ENCODE assay signal across 28 cellular contexts in the genomic region with DNA sequence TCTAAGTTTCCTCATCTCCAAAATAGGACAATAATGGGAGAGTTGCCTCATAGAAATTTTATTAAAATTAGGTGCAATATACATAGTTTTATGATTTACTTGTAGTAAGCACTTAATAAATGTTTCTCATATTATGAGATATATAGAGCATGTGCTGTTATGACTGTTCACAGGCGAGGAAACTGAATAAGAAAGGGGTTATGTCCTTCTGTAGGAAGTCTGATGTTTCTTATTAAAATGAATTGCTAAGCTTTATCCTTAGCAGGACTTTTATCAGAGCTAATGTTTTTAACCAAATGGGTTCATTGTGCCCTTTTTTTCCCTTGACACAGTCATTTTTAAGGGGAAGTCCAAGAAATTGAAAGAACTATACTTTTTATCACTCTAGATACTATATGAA.
DNase-seq lines count a peak whose midpoint lies in the region; ATAC-seq, FAIRE-seq and TF ChIP-seq lines count a peak whose summit lies in the region.
"Had no signal": no experiment of that assay in that cellular context is flagged by ENCODE, and none has a peak within 500 bp of the region (broad histone marks: within the 10 kb centered on the region; RNA-seq: fewer than 3 reads in every experiment).

No MANE protein-coding gene starts in this region.

- WGBS in upper lobe of left lung, 2 donors: 82 to 100% methylated on average over 1 of the region's 1 CpG

- H3K36me3 ChIP-seq in OCI-LY1 (ENCODE audit: insufficient read depth, low read length): peaks cover 83% of the 10 kb centered on the region
- H3K36me3 ChIP-seq in astrocyte (ENCODE audit: insufficient read depth, low read length): peaks cover 11% of the 10 kb centered on the region
- H3K36me3 ChIP-seq in upper lobe of left lung: no peaks in the 10 kb centered on the region
- H3K36me3 ChIP-seq: adrenal gland, colonic mucosa, heart right ventricle had no signal

- peak overlapping the region; percentile 23 for H3K27ac ChIP-seq in OCI-LY1 (ENCODE audit: low read depth, low read length, poor library complexity, severe bottlenecking)
- no peak overlapping the region for H3K27ac ChIP-seq in astrocyte (ENCODE audit: low read depth, low read length)
- peak overlapping the region in 3 of 4 donors; percentile 2 to 49 (median 26) for H3K27ac ChIP-seq in upper lobe of left lung
- H3K27ac ChIP-seq: BLaER1, colonic mucosa, psoas muscle had no signal

- H4K20me1 ChIP-seq in OCI-LY1 (ENCODE audit: insufficient read depth, low read length) (no peaks in the 10 kb centered on the region), astrocyte (ENCODE audit: insufficient read depth, low read length) (peaks cover 86% of the 10 kb centered on the region)

- peak overlapping the region; percentile 25 for H3K4me2 ChIP-seq in OCI-LY1 (ENCODE audit: low read length)
- no peak overlapping the region for H3K4me2 ChIP-seq in astrocyte (ENCODE audit: low read length)
- H3K4me2 ChIP-seq: BLaER1 had no signal

- DNase-seq in activated naive CD4-positive, alpha-beta T cell treated with anti-CD3 and anti-CD28 coated beads, Interleukin-2, amount 50 U/mL, for 72 hours (ENCODE audit: low spot score in 2 of 2): no peak
- DNase-seq in astrocyte (ENCODE audit: low read depth) (no peak), upper lobe of left lung (no peak), activated gamma-delta T cell treated with Interleukin-2 at 50 U/mL for 16 hours (no peak)
- DNase-seq: ACHN; activated CD4-positive, alpha-beta T cell treated with anti-CD3 and anti-CD28 coated beads for 1 hour; adrenal gland; Calu3; colonic mucosa; effector memory CD8-positive, alpha-beta T cell; EL; foreskin fibroblast; H9; heart right ventricle; mesenchymal stem cell; NCI-H1105; NCI-H2029; NCI-H2227 treated with DMSO at 0.1 percent for 48 hours; NCI-H774; OCI-M1; psoas muscle; SW 1271 had no signal

- H3K27me3 ChIP-seq in OCI-LY1 (ENCODE audit: insufficient read depth, low read length) (no peaks in the 10 kb centered on the region), astrocyte (ENCODE audit: insufficient read depth, low read length) (no peaks in the 10 kb centered on the region), upper lobe of left lung (no peaks in the 10 kb centered on the region)
- H3K27me3 ChIP-seq: adrenal gland, BLaER1, colonic mucosa, heart right ventricle had no signal

- no peak overlapping the region for H2AFZ ChIP-seq in OCI-LY1 (ENCODE audit: low read length)
- no peak overlapping the region for H2AFZ ChIP-seq in astrocyte (ENCODE audit: low read depth, low read length)

- H3K79me2 ChIP-seq in OCI-LY1 (ENCODE audit: insufficient read depth, low read length): peaks cover 98% of the 10 kb centered on the region
- H3K79me2 ChIP-seq in astrocyte (ENCODE audit: insufficient read depth, low read length): peaks cover 99% of the 10 kb centered on the region

- H3K4me3 ChIP-seq in OCI-LY1 (ENCODE audit: low read depth, low read length, poor library complexity, severe bottlenecking) (no peak overlapping the region), astrocyte (ENCODE audit: insufficient read depth, low read depth, low read length) (no peak overlapping the region), upper lobe of left lung (no peak overlapping the region)
- H3K4me3 ChIP-seq: BLaER1, colonic mucosa, heart right ventricle, psoas muscle had no signal

- H3K9ac ChIP-seq in OCI-LY1 (ENCODE audit: low read length): no peak overlapping the region
- no peak overlapping the region for H3K9ac ChIP-seq in astrocyte (ENCODE audit: low read length)
- H3K9ac ChIP-seq: BLaER1 had no signal

- TF ChIP-seq EP300 in upper lobe of left lung (IDR thresholded peaks at IDR 0.05): no peak

- H3K4me1 Mint-ChIP-seq in activated naive CD4-positive, alpha-beta T cell treated with anti-CD3 and anti-CD28 coated beads, Interleukin-2, amount 50 U/mL, for 24 hours: peaks cover 63% of the 10 kb centered on the region
- H3K4me1 Mint-ChIP-seq in astrocyte (ENCODE audit: low read depth, unreplicated experiment): peaks cover 45% of the 10 kb centered on the region

- TF ChIP-seq CTCF in OCI-LY1 (IDR thresholded peaks at IDR 0.05; ENCODE audit: low read length) (no peak), astrocyte (IDR thresholded peaks at IDR 0.05; ENCODE audit: insufficient read depth, low read depth, low read length) (no peak), upper lobe of left lung (IDR thresholded peaks at IDR 0.05) (no peak)

- H3K4me1 ChIP-seq in OCI-LY1 (ENCODE audit: insufficient read depth, low read length, severe bottlenecking) (peaks cover 85% of the 10 kb centered on the region), astrocyte (ENCODE audit: insufficient read depth, low read length) (peaks cover 14% of the 10 kb centered on the region), upper lobe of left lung (peaks cover 9 to 37% (median 15%) of the 10 kb centered on the region in 4 donors)
- H3K4me1 ChIP-seq: colonic mucosa, psoas muscle had no signal

- no peak overlapping the region for H3K4me3 Mint-ChIP-seq in activated naive CD4-positive, alpha-beta T cell treated with anti-CD3 and anti-CD28 coated beads, Interleukin-2, amount 50 U/mL, for 24 hours
- H3K4me3 Mint-ChIP-seq in astrocyte (ENCODE audit: unreplicated experiment): no peak overlapping the region
- H3K4me3 Mint-ChIP-seq: effector memory CD8-positive, alpha-beta T cell; H9 had no signal

- H3K9me2 ChIP-seq in OCI-LY1 (ENCODE audit: low read depth, low read length): no peaks in the 10 kb centered on the region

- peak overlapping the region; percentile 41 for H3K27ac Mint-ChIP-seq in activated naive CD4-positive, alpha-beta T cell treated with anti-CD3 and anti-CD28 coated beads, Interleukin-2, amount 50 U/mL, for 24 hours
- no peak overlapping the region for H3K27ac Mint-ChIP-seq in activated naive CD4-positive, alpha-beta T cell treated with anti-CD3 and anti-CD28 coated beads, Interleukin-2, amount 50 U/mL, for 72 hours
- H3K27ac Mint-ChIP-seq in astrocyte (ENCODE audit: unreplicated experiment): peak overlapping the region; percentile 26
- H3K27ac Mint-ChIP-seq: effector memory CD8-positive, alpha-beta T cell; H9 had no signal

- ATAC-seq in activated naive CD4-positive, alpha-beta T cell treated with anti-CD3 and anti-CD28 coated beads, Interleukin-2, amount 50 U/mL, for 72 hours: no peak
- ATAC-seq in upper lobe of left lung (ENCODE audit: low FRiP score in 2 of 2) (no peak), HG03108 (IDR thresholded peaks at IDR 0.05; ENCODE audit: unreplicated experiment) (no peak)
- ATAC-seq: effector memory CD8-positive, alpha-beta T cell; heart right ventricle; HepG2; psoas muscle; Right ventricle myocardium inferior had no signal

- H3K36me3 Mint-ChIP-seq in activated naive CD4-positive, alpha-beta T cell treated with anti-CD3 and anti-CD28 coated beads, Interleukin-2, amount 50 U/mL, for 24 hours: peaks cover 2% of the 10 kb centered on the region
- peaks cover 0 to 6% of the 10 kb centered on the region in 2 donors for H3K36me3 Mint-ChIP-seq in activated naive CD4-positive, alpha-beta T cell treated with anti-CD3 and anti-CD28 coated beads, Interleukin-2, amount 50 U/mL, for 72 hours
- peaks cover 2% of the 10 kb centered on the region for H3K36me3 Mint-ChIP-seq in astrocyte (ENCODE audit: low read depth, unreplicated experiment)

- no peaks in the 10 kb centered on the region; the same call in 1 of the 2 replicates for H3F3A ChIP-seq in OCI-LY1 (ENCODE audit: insufficient read depth, low read length)

- no peaks in the 10 kb centered on the region for H3K9me3 Mint-ChIP-seq in activated naive CD4-positive, alpha-beta T cell treated with anti-CD3 and anti-CD28 coated beads, Interleukin-2, amount 50 U/mL, for 24 hours
- no peaks in the 10 kb centered on the region for H3K9me3 Mint-ChIP-seq in activated naive CD4-positive, alpha-beta T cell treated with anti-CD3 and anti-CD28 coated beads, Interleukin-2, amount 50 U/mL, for 72 hours
- H3K9me3 Mint-ChIP-seq in astrocyte (ENCODE audit: unreplicated experiment): no peaks in the 10 kb centered on the region
- H3K9me3 Mint-ChIP-seq: effector memory CD8-positive, alpha-beta T cell; H9 had no signal

- H3K27me3 Mint-ChIP-seq in activated naive CD4-positive, alpha-beta T cell treated with anti-CD3 and anti-CD28 coated beads, Interleukin-2, amount 50 U/mL, for 24 hours: no peaks in the 10 kb centered on the region
- H3K27me3 Mint-ChIP-seq in astrocyte (ENCODE audit: low read depth, unreplicated experiment): no peaks in the 10 kb centered on the region
- H3K27me3 Mint-ChIP-seq: effector memory CD8-positive, alpha-beta T cell had no signal

- H3K9me3 ChIP-seq in OCI-LY1 (ENCODE audit: low read length) (no peaks in the 10 kb centered on the region), astrocyte (ENCODE audit: insufficient read depth, low read depth, low read length) (no peaks in the 10 kb centered on the region), upper lobe of left lung (no peaks in the 10 kb centered on the region)
- H3K9me3 ChIP-seq: adrenal gland, colonic mucosa, heart right ventricle, psoas muscle had no signal

- FAIRE-seq in astrocyte (lab: Jason Lieb, UNC): no peak
- FAIRE-seq: HepG2 had no signal

- no peak for TF ChIP-seq POLR2A in upper lobe of left lung (IDR thresholded peaks at IDR 0.05)

Comparison
In these comparisons a context has a peak if more than half of its experiments do, and no peak if none do; other contexts are left out.
1. H3K27ac Mint-ChIP-seq: peak in activated naive CD4-positive, alpha-beta T cell treated with anti-CD3 and anti-CD28 coated beads, Interleukin-2, amount 50 U/mL, for 24 hours (single experiment) and astrocyte (single experiment); none in activated naive CD4-positive, alpha-beta T cell treated with anti-CD3 and anti-CD28 coated beads, Interleukin-2, amount 50 U/mL, for 72 hours (0 of 2).